30 cellular contexts compared by ENCODE assay signal in genomic region chr1:185450123-185450788, GRCh38.
"Had no signal": no experiment of that assay in that cellular context is flagged by ENCODE, and none has a peak within 500 bp of the region (broad histone marks: within the 10 kb centered on the region; RNA-seq: fewer than 3 reads in every experiment).

No MANE protein-coding gene starts in this region.

- H3K9me3 ChIP-seq: adrenal gland, body of pancreas, esophagus muscularis mucosa, gastrocnemius medialis had no signal

- ATAC-seq: activated CD4-positive, CD25-positive, alpha-beta regulatory T cell treated with anti-CD3 and anti-CD28 coated beads, Interleukin-2, amount 50 U/mL, for 24 hours; activated CD8-positive, alpha-beta T cell treated with anti-CD3 and anti-CD28 coated beads for 36 hours; activated naive CD8-positive, alpha-beta T cell treated with anti-CD3 and anti-CD28 coated beads, Interleukin-2, amount 50 U/mL, for 24 hours; activated T-cell treated with anti-CD3 and anti-CD28 coated beads, Interleukin-2, amount 50 U/mL, for 4 hours; body of pancreas; effector memory CD8-positive, alpha-beta T cell; foreskin keratinocyte; gastrocnemius medialis; T-helper 17 cell had no signal

- H3K4me1 ChIP-seq: adrenal gland, body of pancreas, foreskin keratinocyte, gastrocnemius medialis had no signal

- DNase-seq: activated B cell treated with CpG ODN at 0.5 μM for 24 hours; activated CD4-positive, alpha-beta T cell treated with anti-CD3 and anti-CD28 coated beads for 48 hours; activated CD4-positive, alpha-beta T cell treated with anti-CD3 and anti-CD28 coated beads, Interleukin-2, amount 50 U/mL, for 1 hour; activated CD4-positive, alpha-beta T cell treated with anti-CD3 and anti-CD28 coated beads, Interleukin-2, amount 50 U/mL, for 48 hours; activated CD8-positive, alpha-beta memory T cell treated with anti-CD3 and anti-CD28 coated beads for 24 hours; activated CD8-positive, alpha-beta T cell treated with anti-CD3 and anti-CD28 coated beads for 36 hours; activated effector memory CD4-positive, alpha-beta T cell treated with anti-CD3 and anti-CD28 coated beads, Interleukin-2, amount 50 U/mL, for 16 hours; activated naive CD4-positive, alpha-beta T cell treated with anti-CD3 and anti-CD28 coated beads for 36 hours; activated naive CD8-positive, alpha-beta T cell treated with anti-CD3 and anti-CD28 coated beads for 36 hours; activated naive CD8-positive, alpha-beta T cell treated with anti-CD3 and anti-CD28 coated beads, Interleukin-2, amount 50 U/mL, for 24 hours; activated T-cell treated with anti-CD3 and anti-CD28 coated beads, Interleukin-2, amount 50 U/mL, for 4 hours; adrenal gland; amygdala; aorta; body of pancreas; caudate nucleus; cortex of kidney; dermis blood vessel endothelial cell; effector CD4-positive, alpha-beta T cell; effector memory CD8-positive, alpha-beta T cell; erythroblast; foreskin keratinocyte; gastrocnemius medialis; glutamatergic neuron; T-helper 1 cell; T-helper 17 cell; T1000; WERI-Rb-1 had no signal

- H3K27ac ChIP-seq: adrenal gland, body of pancreas, esophagus muscularis mucosa, foreskin keratinocyte, gastrocnemius medialis, WERI-Rb-1 had no signal

- H3K4me3 ChIP-seq: adrenal gland, body of pancreas, esophagus muscularis mucosa, gastrocnemius medialis had no signal

- H3K27me3 ChIP-seq: adrenal gland, body of pancreas, esophagus muscularis mucosa, foreskin keratinocyte, gastrocnemius medialis had no signal

- H3K36me3 ChIP-seq: adrenal gland, esophagus muscularis mucosa, gastrocnemius medialis, WERI-Rb-1 had no signal
